ENCODE assay signal across 26 cellular contexts in the genomic region with DNA sequence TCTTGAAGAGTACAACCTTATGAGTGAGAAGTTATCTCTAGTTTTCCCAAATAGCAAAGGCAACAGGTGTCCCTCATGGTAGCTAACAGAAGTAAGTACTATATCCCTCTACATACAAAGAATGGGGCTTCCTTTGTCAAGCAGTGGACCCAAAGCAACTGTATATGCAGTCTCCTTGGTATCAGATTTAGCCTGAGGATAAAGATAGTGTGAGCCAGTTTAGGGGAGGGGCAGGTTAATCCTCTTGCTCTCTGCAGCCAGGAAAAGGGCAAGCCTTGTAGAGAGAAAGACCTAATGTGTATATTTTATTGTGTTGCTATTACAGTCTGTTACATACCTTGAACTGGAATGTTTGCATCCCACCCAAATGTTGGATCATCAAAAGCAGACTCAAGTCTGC.
"Had no signal": no experiment of that assay in that cellular context is flagged by ENCODE, and none has a peak within 500 bp of the region (broad histone marks: within the 10 kb centered on the region; RNA-seq: fewer than 3 reads in every experiment).

No MANE protein-coding gene starts in this region.

- DNase-seq: cortex of kidney; effector memory CD8-positive, alpha-beta T cell; hypothalamus; immature natural killer cell; islet precursor cell; mucosa of descending colon; naive B cell; ovary; posterior cingulate gyrus; psoas muscle; right cardiac atrium; sigmoid colon; stimulated activated CD4-positive, alpha-beta T cell treated with anti-CD3 and anti-CD28 coated beads, Interleukin-2, amount 100 ng/mL, for 24 hours; stimulated activated CD4-positive, alpha-beta T cell treated with anti-CD3 and anti-CD28 coated beads, Interleukin-4, amount 100 ng/mL, for 4 hours; stimulated activated naive CD8-positive, alpha-beta T cell treated with anti-CD3 and anti-CD28 coated beads, Interleukin-15, Interleukin-2, amounts not matched to agents 100 U/mL and 50 U/mL, for 24 hours; substantia nigra; testis; tibial artery had no signal

- H3K4me1 ChIP-seq: psoas muscle, sigmoid colon, testis had no signal

- H3K27me3 Mint-ChIP-seq: effector memory CD8-positive, alpha-beta T cell; naive B cell; natural killer cell treated with Interleukin-12 subunit alpha and Interleukin-12 subunit beta and Interleukin-15 and Interleukin-18, amount 100 ng/mL, for 72 hours; stimulated activated memory B cell treated with anti-CD40 and anti-IgM and Interleukin-4, amounts not matched to agents 10 μg/mL and 1 μg/mL and 100 μg/mL, for 72 hours had no signal

- H3K36me3 Mint-ChIP-seq: immature natural killer cell; memory B cell; mesothelial cell of epicardium; naive B cell; natural killer cell treated with Interleukin-12 subunit alpha and Interleukin-12 subunit beta and Interleukin-15 and Interleukin-18, amount 100 ng/mL, for 72 hours; stimulated activated memory B cell treated with anti-CD40 and anti-IgM and Interleukin-4, amounts not matched to agents 10 μg/mL and 1 μg/mL and 100 μg/mL, for 72 hours; type B pancreatic cell had no signal

- H3K9me3 Mint-ChIP-seq: stimulated activated memory B cell treated with anti-CD40 and anti-IgM and Interleukin-4, amounts not matched to agents 10 μg/mL and 1 μg/mL and 100 μg/mL, for 72 hours; type B pancreatic cell had no signal

- H3K36me3 ChIP-seq: ovary, sigmoid colon, tibial artery had no signal

- H3K4me3 Mint-ChIP-seq: effector memory CD8-positive, alpha-beta T cell; immature natural killer cell; memory B cell; mesothelial cell of epicardium; naive B cell; natural killer cell treated with Interleukin-12 subunit alpha and Interleukin-12 subunit beta and Interleukin-15 and Interleukin-18, amount 100 ng/mL, for 72 hours; neural crest cell; stimulated activated memory B cell treated with anti-CD40 and anti-IgM and Interleukin-4, amounts not matched to agents 10 μg/mL and 1 μg/mL and 100 μg/mL, for 72 hours; type B pancreatic cell had no signal

- H3K9me3 ChIP-seq: mucosa of descending colon, ovary, psoas muscle, sigmoid colon, testis, tibial artery had no signal

- ATAC-seq: effector memory CD8-positive, alpha-beta T cell; left lobe of liver; mucosa of descending colon; natural killer cell treated with Interleukin-12 subunit alpha and Interleukin-12 subunit beta and Interleukin-15 and Interleukin-18, amount 100 ng/mL, for 72 hours; psoas muscle; right cardiac atrium; stimulated activated memory B cell treated with anti-CD40 and anti-IgM and Interleukin-4, amounts not matched to agents 10 μg/mL and 1 μg/mL and 100 μg/mL, for 72 hours; stimulated activated naive CD8-positive, alpha-beta T cell treated with anti-CD3 and anti-CD28 coated beads, Interleukin-15, Interleukin-2, amounts not matched to agents 100 U/mL and 50 U/mL, for 24 hours had no signal

- H3K4me1 Mint-ChIP-seq: immature natural killer cell; memory B cell; mesothelial cell of epicardium; naive B cell; stimulated activated memory B cell treated with anti-CD40 and anti-IgM and Interleukin-4, amounts not matched to agents 10 μg/mL and 1 μg/mL and 100 μg/mL, for 72 hours had no signal

- H3K27me3 ChIP-seq: ovary, sigmoid colon, testis, tibial artery had no signal

- H3K27ac ChIP-seq: ovary, psoas muscle, sigmoid colon, testis, tibial artery had no signal

- H3K27ac Mint-ChIP-seq: effector memory CD8-positive, alpha-beta T cell; immature natural killer cell; memory B cell; mesothelial cell of epicardium; naive B cell; natural killer cell treated with Interleukin-12 subunit alpha and Interleukin-12 subunit beta and Interleukin-15 and Interleukin-18, amount 100 ng/mL, for 72 hours; stimulated activated memory B cell treated with anti-CD40 and anti-IgM and Interleukin-4, amounts not matched to agents 10 μg/mL and 1 μg/mL and 100 μg/mL, for 72 hours; type B pancreatic cell had no signal

- H3K4me3 ChIP-seq: lung, mucosa of descending colon, ovary, psoas muscle, sigmoid colon, testis, tibial artery had no signal
